ENCODE assay signal across 1 cellular context in genomic region chr19:12806242-12807131, GRCh38.
TF ChIP-seq lines count a peak whose summit lies in the region.

Gene RNASEH2A (plus strand): TSS chr19:12806584. CDS start chr19:12806674, 90 bp downstream.

TF ChIP-seq in K562, 482 proteins besides CTCF, POLR2A, EP300 and RAD21 (continued from another document and continues in another):
- TF ChIP-seq FOXM1 (IDR thresholded peaks at IDR 0.05; ENCODE audit: low read depth) (no peak), FOXM1 (CRISPR knock-in tag; IDR thresholded peaks at IDR 0.05; ENCODE audit: low read depth) (no peak), NONO (IDR thresholded peaks at IDR 0.05; ENCODE audit: low read depth in 2 of 2, low read length in 1 of 2) (no peak), ZBTB8A (IDR thresholded peaks at IDR 0.05; ENCODE audit: partially characterized antibody) (no peak), FUS (optimal IDR thresholded peaks at IDR 0.05; ENCODE audit: low read depth, low read length) (no peak), CREM (IDR thresholded peaks at IDR 0.05; ENCODE audit: low read depth) (peak; percentile 97), FOSL1 (tag; conservative IDR thresholded peaks at IDR 0.05) (no peak), NCOA6 (IDR thresholded peaks at IDR 0.05) (peak; percentile 99), ZFP30 (CRISPR knock-in tag; IDR thresholded peaks at IDR 0.05; ENCODE audit: borderline replicate concordance) (no peak), SLC30A9 (CRISPR knock-in tag; IDR thresholded peaks at IDR 0.05) (no peak), NR4A1 (CRISPR knock-in tag; IDR thresholded peaks at IDR 0.05) (peak; percentile 43; the same call in 1 of the 2 replicates), NR4A1 (tag; IDR thresholded peaks at IDR 0.05) (no peak), MBD2 (IDR thresholded peaks at IDR 0.05; ENCODE audit: borderline replicate concordance, low read depth) (peak; percentile 56; the same call in 1 of the 2 replicates), ZNF445 (CRISPR knock-in tag; IDR thresholded peaks at IDR 0.05; ENCODE audit: low read depth) (no peak), RBM22 (IDR thresholded peaks at IDR 0.05; ENCODE audit: low read depth, low read length, poor library complexity, severe bottlenecking) (no peak), KLF16 (IDR thresholded peaks at IDR 0.05) (no peak), ELF4 (CRISPR knock-in tag; IDR thresholded peaks at IDR 0.05) (no peak), AFF4 (CRISPR knock-in tag; IDR thresholded peaks at IDR 0.05) (0 out of 2 replicates have a peak, but pooled peaks have one; percentile 75), ZNF347 (CRISPR knock-in tag; IDR thresholded peaks at IDR 0.05; ENCODE audit: low read depth) (no peak), THRA (IDR thresholded peaks at IDR 0.05) (no peak), CGGBP1 (CRISPR knock-in tag; IDR thresholded peaks at IDR 0.05) (no peak), DIDO1 (tag; IDR thresholded peaks at IDR 0.05; ENCODE audit: low read depth) (no peak; the same call in 1 of the 2 replicates), PBX2 (CRISPR knock-in tag; IDR thresholded peaks at IDR 0.05; ENCODE audit: low read depth) (no peak), PBX2 (tag; conservative IDR thresholded peaks at IDR 0.05; ENCODE audit: low read depth) (no peak), MAFG (tag; conservative IDR thresholded peaks at IDR 0.05) (no peak), NR3C1 (CRISPR knock-in tag; IDR thresholded peaks at IDR 0.05) (no peak), MEIS2 (IDR thresholded peaks at IDR 0.05; ENCODE audit: partially characterized antibody) (no peak), ELF2 (CRISPR knock-in tag; IDR thresholded peaks at IDR 0.05) (no peak), SMAD2 (IDR thresholded peaks at IDR 0.05; ENCODE audit: low read depth, low read length) (no peak), JUNB (CRISPR knock-in tag; conservative IDR thresholded peaks at IDR 0.05) (no peak), GABPB2 (CRISPR knock-in tag; conservative IDR thresholded peaks at IDR 0.05) (no peak), CHD1 (IDR thresholded peaks at IDR 0.05; ENCODE audit: low read length) (no peak), TRIM24 (IDR thresholded peaks at IDR 0.05) (no peak), ARID3B (CRISPR knock-in tag; IDR thresholded peaks at IDR 0.05; ENCODE audit: borderline replicate concordance) (no peak), ELF1 (tag; IDR thresholded peaks at IDR 0.05) (peak; percentile 34), THAP7 (CRISPR knock-in tag; IDR thresholded peaks at IDR 0.05) (no peak), ELK3 (CRISPR knock-in tag; IDR thresholded peaks at IDR 0.05) (no peak), NR2C2 (CRISPR knock-in tag; IDR thresholded peaks at IDR 0.05) (no peak; the same call in 1 of the 2 replicates), NR2C2 (tag; IDR thresholded peaks at IDR 0.05) (peak; percentile 70), KDM4B (IDR thresholded peaks at IDR 0.05; ENCODE audit: borderline replicate concordance in 2 of 2, low read depth in 1 of 2) (peak in 1 of 2 experiments; percentile 77; a peak in 1 of 4 replicates), MAZ (CRISPR knock-in tag; conservative IDR thresholded peaks at IDR 0.05 in 1 of 2, IDR thresholded peaks at IDR 0.05 in 1 of 2) (peak; percentile 73 to 82; a peak in 2 of 4 replicates), YY1 (IDR thresholded peaks at IDR 0.05; ENCODE audit: borderline replicate concordance in 1 of 3, control insufficient read depth in 1 of 3, extremely low read depth in 1 of 3, insufficient read depth in 3 of 3, insufficient read length in 1 of 3, insufficient replicate concordance in 2 of 3, low read depth in 1 of 3, low read length in 2 of 3) (peak; percentile 61 to 95 (median 91)), GABPB1 (CRISPR knock-in tag; IDR thresholded peaks at IDR 0.05) (peak; percentile 88), BRF2 (IDR thresholded peaks at IDR 0.05; ENCODE audit: borderline replicate concordance, insufficient read depth, insufficient read length) (no peak), IFI16 (CRISPR knock-in tag; IDR thresholded peaks at IDR 0.05) (no peak), PTBP1 (IDR thresholded peaks at IDR 0.05; ENCODE audit: low read depth, low read length) (no peak), ZNF224 (CRISPR knock-in tag; IDR thresholded peaks at IDR 0.05) (no peak), ZNF124 (CRISPR knock-in tag; IDR thresholded peaks at IDR 0.05) (no peak), HDAC8 (tag; IDR thresholded peaks at IDR 0.05) (no peak), NFE2L1 (tag; IDR thresholded peaks at IDR 0.05; ENCODE audit: borderline replicate concordance, low read depth) (no peak), MEF2A (IDR thresholded peaks at IDR 0.05; ENCODE audit: control insufficient read depth, low read depth, low read length) (no peak), CCNT2 (IDR thresholded peaks at IDR 0.05; ENCODE audit: borderline replicate concordance, extremely low read depth, insufficient read length, low read depth, low read length) (peak; percentile 40), ARHGAP35 (IDR thresholded peaks at IDR 0.05; ENCODE audit: partially characterized antibody) (peak; percentile 22), ZNF740 (CRISPR knock-in tag; IDR thresholded peaks at IDR 0.05) (no peak), ZNF740 (tag; IDR thresholded peaks at IDR 0.05) (0 out of 4 replicates have a peak, but pooled peaks of 1 of the 2 experiments have one; percentile 30), ZFP36 (IDR thresholded peaks at IDR 0.05; ENCODE audit: low read depth, low read length, partially characterized antibody) (no peak), EWSR1 (IDR thresholded peaks at IDR 0.05; ENCODE audit: borderline replicate concordance, low read depth, partially characterized antibody) (no peak), ZNF561 (CRISPR knock-in tag; conservative IDR thresholded peaks at IDR 0.05) (no peak)
